ENCODE assay signal across 15 cellular contexts in genomic region chr15:88646951-88647350, GRCh38. TPM values are rescaled to one million over a fixed set of nuclear protein-coding genes. Genes with fewer than 3 reads are reported as not detected.
DNase-seq lines count a peak whose midpoint lies in the region; TF ChIP-seq lines count a peak whose summit lies in the region.
"Had no signal": no experiment of that assay in that cellular context is flagged by ENCODE, and none has a peak within 500 bp of the region (broad histone marks: within the 10 kb centered on the region; RNA-seq: fewer than 3 reads in every experiment).

No MANE protein-coding gene starts in this region.

- TF ChIP-seq CTCF in VCaP (conservative IDR thresholded peaks at IDR 0.05) = no peak
- TF ChIP-seq CTCF in stomach (IDR thresholded peaks at IDR 0.05) = no peak
- no peak for TF ChIP-seq CTCF in Caco-2 (IDR thresholded peaks at IDR 0.05; ENCODE audit: insufficient read depth in 1 of 2, low read depth in 1 of 2, low read length in 1 of 2, severe bottlenecking in 1 of 2, unreplicated experiment in 1 of 2)

- intact Hi-C loops in stomach (cut with DNase I; ENCODE audit: low total_unique reads) = no loop called here
- intact Hi-C loops in Caco-2 (cut with micrococcal nuclease; ENCODE audit: unreplicated experiment) = no loop called here

- DNase-seq in activated T-cell treated with anti-CD3 and anti-CD28 coated beads, Interleukin-2, amount 50 U/mL, for 24 hours = peak; percentile 25
- no peak for DNase-seq in activated T-cell treated with anti-CD3 and anti-CD28 coated beads for 4 hours
- peak; percentile 17 for DNase-seq in ecto neural progenitor cell (ENCODE audit: low spot score)
- peak; percentile 22 for DNase-seq in stomach
- DNase-seq in NCI-H187 (lab: John Stamatoyannopoulos, UW) = no peak
- DNase-seq in Caco-2 = no peak
- DNase-seq in NCI-H1105 treated with DMSO at 0.1 percent for 48 hours (lab: John Stamatoyannopoulos, UW) = no peak
- DNase-seq: islet precursor cell; mesendoderm; NCI-H2081 treated with DMSO at 0.1 percent for 48 hours; NCI-H82; stimulated activated CD4-positive, alpha-beta T cell treated with anti-CD3 and anti-CD28 coated beads, Interleukin-4, amount 100 ng/mL, for 4 hours; T-helper 1 cell had no signal

- BruUV-seq in Caco-2 (replicated peaks; lab: Mats Ljungman, UMichigan) = no TSS peak

- CTCF ChIA-PET in Caco-2 (lab: Charles Lee) = interaction anchor here (1.2 kb wide), 1 partner anchor 11 kb away, joined by 4 read pairs; no protein-coding TSS in a partner anchor

- TF ChIP-seq EP300 in stomach (IDR thresholded peaks at IDR 0.05) = no peak

- H3K9me3 Mint-ChIP-seq in activated T-cell treated with anti-CD3 and anti-CD28 coated beads, Interleukin-2, amount 50 U/mL, for 24 hours = no peaks in the 10 kb centered on the region
- no peaks in the 10 kb centered on the region for H3K9me3 Mint-ChIP-seq in Caco-2 (ENCODE audit: unreplicated experiment)

- H3K4me1 Mint-ChIP-seq in activated T-cell treated with anti-CD3 and anti-CD28 coated beads, Interleukin-2, amount 50 U/mL, for 24 hours (ENCODE audit: low read depth) = peaks cover 88% of the 10 kb centered on the region
- H3K4me1 Mint-ChIP-seq in Caco-2 (ENCODE audit: low read depth, unreplicated experiment) = no peaks in the 10 kb centered on the region

- H3K4me1 ChIP-seq in stomach = peaks cover 21 to 73% (median 54%) of the 10 kb centered on the region in 4 donors
- no peaks in the 10 kb centered on the region for H3K4me1 ChIP-seq in Caco-2

- H3K27me3 ChIP-seq in stomach (no peaks in the 10 kb centered on the region), Caco-2 (replicated peaks; ENCODE audit: control insufficient read depth, insufficient read depth, low read length) (no peaks in the 10 kb centered on the region)
- H3K27me3 ChIP-seq: body of pancreas had no signal

- 78 to 92% (median 84%) methylated on average over 3 to 5 of the region's 5 CpGs for WGBS in stomach, 5 donors

- H3K27ac ChIP-seq in VCaP (peak overlapping the region; percentile 32; the same call in 1 of the 2 replicates), stomach (peak overlapping the region; percentile 72 to 89 (median 84))

- no peaks in the 10 kb centered on the region for H3K27me3 Mint-ChIP-seq in activated T-cell treated with anti-CD3 and anti-CD28 coated beads, Interleukin-2, amount 50 U/mL, for 24 hours
- H3K27me3 Mint-ChIP-seq in Caco-2 (ENCODE audit: insufficient read depth, unreplicated experiment) = no peaks in the 10 kb centered on the region

- POLR2A ChIA-PET in Caco-2 (lab: Charles Lee) = no interaction called here

- TF ChIP-seq POLR2A in stomach (IDR thresholded peaks at IDR 0.05) = no peak

- no peaks in the 10 kb centered on the region for H3K9me3 ChIP-seq in stomach
- no peaks in the 10 kb centered on the region for H3K9me3 ChIP-seq in Caco-2
- H3K9me3 ChIP-seq: body of pancreas had no signal

- H3K4me3 Mint-ChIP-seq in activated T-cell treated with anti-CD3 and anti-CD28 coated beads, Interleukin-2, amount 50 U/mL, for 24 hours = no peak overlapping the region
- no peak overlapping the region for H3K4me3 Mint-ChIP-seq in Caco-2 (ENCODE audit: unreplicated experiment)

- no peak overlapping the region for H3K4me3 ChIP-seq in stomach
- H3K4me3 ChIP-seq in Caco-2 (ENCODE audit: low read depth, low read length) = no peak overlapping the region
- H3K4me3 ChIP-seq: body of pancreas had no signal

- H3K36me3 ChIP-seq in stomach (peaks cover 0 to 20% (median 10%) of the 10 kb centered on the region in 4 donors), Caco-2 (ENCODE audit: control insufficient read depth, insufficient read depth, low read length) (no peaks in the 10 kb centered on the region)

- peaks cover 73% of the 10 kb centered on the region for H3K36me3 Mint-ChIP-seq in activated T-cell treated with anti-CD3 and anti-CD28 coated beads, Interleukin-2, amount 50 U/mL, for 24 hours (ENCODE audit: low read depth)
- H3K36me3 Mint-ChIP-seq in Caco-2 (ENCODE audit: insufficient read depth, unreplicated experiment) = peaks cover 5% of the 10 kb centered on the region

- H3K27ac Mint-ChIP-seq in activated T-cell treated with anti-CD3 and anti-CD28 coated beads, Interleukin-2, amount 50 U/mL, for 24 hours = peak overlapping the region; percentile 97
- no peak overlapping the region for H3K27ac Mint-ChIP-seq in Caco-2 (ENCODE audit: unreplicated experiment)

RNA-seq across cellular contexts. Expression of gene ISG20, which starts 8.1 kb away (rescaled TPM):
- total RNA-seq in stomach = 100 to 1,000 TPM in 1 of 5 donors, 10 to 100 TPM in 4; 15.6 to 104 (median 65.9) TPM
- 100 to 1,000 TPM in 1 of 3 donors, 10 to 100 TPM in 2; 51.9 to 137 (median 81.9) TPM for polyA plus RNA-seq in stomach
- 6.4 and 7.7 TPM in 2 replicates for total RNA-seq in Caco-2 (2022)

RNA-seq across cellular contexts. Expression of gene AEN, which starts 25.8 kb away (rescaled TPM):
- total RNA-seq in stomach (10 to 100 TPM in 4 of 5 donors, 1 to 10 TPM in 1; 1.8 to 35.3 (median 19.9) TPM), Caco-2 (2022) (28.7 and 33.2 TPM in 2 replicates)
- polyA plus RNA-seq in stomach = 10 to 100 TPM in 2 of 3 donors, 1 to 10 TPM in 1; 9.6 to 16.1 (median 12.1) TPM

Comparison
In these comparisons a context has a peak if more than half of its experiments do, and no peak if none do; other contexts are left out.
1. DNase-seq: peak in activated T-cell treated with anti-CD3 and anti-CD28 coated beads, Interleukin-2, amount 50 U/mL, for 24 hours (single experiment), ecto neural progenitor cell (single experiment) and stomach (single experiment); none in activated T-cell treated with anti-CD3 and anti-CD28 coated beads for 4 hours (single experiment), NCI-H187 (0 of 2), Caco-2 (0 of 2) and NCI-H1105 treated with DMSO at 0.1 percent for 48 hours (single experiment).